6 cellular contexts compared by ENCODE assay signal in genomic region chr22:20131856-20132685, GRCh38. TPM values are rescaled to one million over a fixed set of nuclear protein-coding genes. Genes with fewer than 3 reads are reported as not detected.
DNase-seq lines count a peak whose midpoint lies in the region; ATAC-seq and TF ChIP-seq lines count a peak whose summit lies in the region.

No MANE protein-coding gene starts in this region.

- ATAC-seq in GM18868 (IDR thresholded peaks at IDR 0.05; ENCODE audit: unreplicated experiment) (peak; percentile 11), left cardiac atrium (peak; percentile 1 to 5)

- H3K9ac ChIP-seq in SK-N-SH = peak overlapping the region; percentile 76

- 0% methylated on average over 2 of the region's 73 CpGs for WGBS in SK-N-SH (ENCODE audit: low lambda C conversion rate)
- WGBS in transverse colon (ENCODE audit: low coverage in 1 of 2), 2 donors = 3% methylated on average over 8 of the region's 73 CpGs; no CpG with 5 or more reads in 1 of the 2 donors

- H3K9me3 ChIP-seq in SK-N-SH = no peaks in the 10 kb centered on the region
- H3K9me3 ChIP-seq in transverse colon = no peaks in the 10 kb centered on the region

- DNase-seq in SK-N-SH = peak; percentile 85
- peak; percentile 64 for DNase-seq in left cardiac atrium
- peak; percentile 31 for DNase-seq in transverse colon
- DNase-seq in glomerular visceral epithelial cell (ENCODE audit: extremely low spot score) = no peak
- no peak for DNase-seq in hippocampal formation (lab: John Stamatoyannopoulos, UW)

- H3K27ac ChIP-seq in SK-N-SH (ENCODE audit: low read depth in 2 of 2, low read length in 1 of 2) (peak overlapping the region in 1 of 2 experiments; percentile 65; a peak in 2 of 4 replicates), transverse colon (peak overlapping the region; percentile 67 to 79 (median 74))

- TF ChIP-seq RAD21 in SK-N-SH (IDR thresholded peaks at IDR 0.05; ENCODE audit: low read length) = no peak

- intact Hi-C loops in left cardiac atrium (cut with DNase I) (no loop called here), transverse colon (cut with DNase I; ENCODE audit: low total_unique reads) (no loop called here)

- H3K36me3 ChIP-seq in SK-N-SH (replicated peaks in 1 of 2; ENCODE audit: control insufficient read depth in 1 of 2, insufficient read depth in 2 of 2, low read length in 1 of 2) = peaks cover 0 to 13% of the 10 kb centered on the region in 2 experiments
- no peaks in the 10 kb centered on the region for H3K36me3 ChIP-seq in transverse colon

- TF ChIP-seq CTCF in SK-N-SH (IDR thresholded peaks at IDR 0.05) (no peak), transverse colon (IDR thresholded peaks at IDR 0.05) (no peak)

- peak overlapping the region; percentile 89 for H3K4me2 ChIP-seq in SK-N-SH

- POLR2A ChIA-PET in SK-N-SH (lab: Yijun Ruan, JAX) = no interaction called here

- peaks cover 0 to 50% of the 10 kb centered on the region in 2 experiments; a peak in 1 of 4 replicates for H3K4me1 ChIP-seq in SK-N-SH (ENCODE audit: control insufficient read depth in 1 of 2, insufficient read depth in 2 of 2, low read depth in 1 of 2, low read length in 1 of 2)
- peaks cover 12 to 38% (median 19%) of the 10 kb centered on the region in 4 donors for H3K4me1 ChIP-seq in transverse colon

- peaks cover 13% of the 10 kb centered on the region for H3F3A ChIP-seq in SK-N-SH (replicated peaks; ENCODE audit: insufficient read depth)

- CTCF ChIA-PET in SK-N-SH (lab: Yijun Ruan, JAX) = no interaction called here

- H3K4me3 ChIP-seq in SK-N-SH (ENCODE audit: low read depth in 2 of 2, low read length in 1 of 2) (peak overlapping the region; percentile 78 to 95), transverse colon (peak overlapping the region; percentile 91 to 100 (median 99))

- no peaks in the 10 kb centered on the region for H3K27me3 ChIP-seq in SK-N-SH (ENCODE audit: insufficient read depth)
- H3K27me3 ChIP-seq in transverse colon = no peaks in the 10 kb centered on the region

- in situ Hi-C loops in transverse colon (cut with MboI; ENCODE audit: low pct_ligation_motif_present in 1 of 4, low pct_unique_long_range_greater_than_20kb in 1 of 4, low sequenced_read_pairs in 3 of 4) = no loop called here

- H3K9me2 ChIP-seq in SK-N-SH = no peaks in the 10 kb centered on the region

- H4K20me1 ChIP-seq in SK-N-SH (ENCODE audit: insufficient read depth) = peaks cover 41% of the 10 kb centered on the region

- peaks cover 53% of the 10 kb centered on the region for H3K79me2 ChIP-seq in SK-N-SH (ENCODE audit: insufficient read depth)

- TF ChIP-seq EP300 in SK-N-SH (IDR thresholded peaks at IDR 0.05; ENCODE audit: borderline replicate concordance in 1 of 2, low read depth in 1 of 2, low read length in 1 of 2) = no peak
- TF ChIP-seq EP300 in transverse colon (IDR thresholded peaks at IDR 0.05; ENCODE audit: low read depth) = no peak

- H2AFZ ChIP-seq in SK-N-SH (ENCODE audit: low read depth) = no peak overlapping the region

- TF ChIP-seq POLR2A in transverse colon (IDR thresholded peaks at IDR 0.05) = no peak

TF ChIP-seq in SK-N-SH, 30 proteins besides CTCF, POLR2A, EP300 and RAD21:
- no peak for TF ChIP-seq FOSL2 (IDR thresholded peaks at IDR 0.05; ENCODE audit: borderline replicate concordance, low read depth)
- TF ChIP-seq EZH2phosphoT487 (IDR thresholded peaks at IDR 0.05; ENCODE audit: borderline replicate concordance, low read depth) = no peak
- TF ChIP-seq, protein P1, sequence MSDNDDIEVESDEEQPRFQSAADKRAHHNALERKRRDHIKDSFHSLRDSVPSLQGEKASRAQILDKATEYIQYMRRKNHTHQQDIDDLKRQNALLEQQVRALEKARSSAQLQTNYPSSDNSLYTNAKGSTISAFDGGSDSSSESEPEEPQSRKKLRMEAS (IDR thresholded peaks at IDR 0.05; ENCODE audit: low read depth) = peak; percentile 77
- no peak for TF ChIP-seq SMC3 (IDR thresholded peaks at IDR 0.05; ENCODE audit: low read depth, low read length)
- TF ChIP-seq USF1 (IDR thresholded peaks at IDR 0.05; ENCODE audit: borderline replicate concordance, low read depth) = peak; percentile 24; the same call in 1 of the 2 replicates

RNA-seq across cellular contexts. Expression of gene ZDHHC8, which starts 0.5 kb away (rescaled TPM):
- polyA plus RNA-seq in SK-N-SH (2012; rRNA removed) = 36.5 and 65.3 TPM in 2 replicates
- polyA plus RNA-seq in SK-N-SH (2012; cell fraction: cytosol; rRNA removed) = 21.9 and 35.0 TPM in 2 replicates
- polyA plus RNA-seq in SK-N-SH (2012; cell fraction: nucleus; rRNA removed) = 436 and 508 TPM in 2 replicates
- 10 to 100 TPM; 48.3 to 48.9 TPM for total RNA-seq in left cardiac atrium
- 10 to 100 TPM; 14.7 to 56.5 (median 17.1) TPM for total RNA-seq in transverse colon

RNA-seq across cellular contexts. Expression of gene TRMT2A, which starts 15.0 kb away (rescaled TPM):
- 54.6 and 73.1 TPM in 2 replicates for polyA plus RNA-seq in SK-N-SH (2012; rRNA removed)
- 7.9 and 12.8 TPM in 2 replicates for polyA plus RNA-seq in SK-N-SH (2012; cell fraction: cytosol; rRNA removed)
- polyA plus RNA-seq in SK-N-SH (2012; cell fraction: nucleus; rRNA removed) = 409 and 434 TPM in 2 replicates
- total RNA-seq in left cardiac atrium (10 to 100 TPM; 26.7 to 29.3 TPM), transverse colon (10 to 100 TPM; 38.6 to 77.4 (median 46.5) TPM)

RNA-seq across cellular contexts. Expression of gene RANBP1, which starts 16.2 kb away (rescaled TPM):
- polyA plus RNA-seq in SK-N-SH (2012; rRNA removed) = 288 and 502 TPM in 2 replicates
- polyA plus RNA-seq in SK-N-SH (2012; cell fraction: cytosol; rRNA removed) = 421 and 483 TPM in 2 replicates
- 259 and 349 TPM in 2 replicates for polyA plus RNA-seq in SK-N-SH (2012; cell fraction: nucleus; rRNA removed)
- total RNA-seq in left cardiac atrium = 10 to 100 TPM; 38.3 to 50.4 TPM
- 100 to 1,000 TPM in 3 of 4 donors, 10 to 100 TPM in 1; 45.6 to 128 (median 106) TPM for total RNA-seq in transverse colon

RNA-seq across cellular contexts. Expression of gene CCDC188, which starts 18.8 kb away (rescaled TPM):
- polyA plus RNA-seq in SK-N-SH (2012; rRNA removed) = 21.1 and 24.0 TPM in 2 replicates
- 4.4 and 6.7 TPM in 2 replicates for polyA plus RNA-seq in SK-N-SH (2012; cell fraction: cytosol; rRNA removed)
- polyA plus RNA-seq in SK-N-SH (2012; cell fraction: nucleus; rRNA removed) = 141 and 175 TPM in 2 replicates
- total RNA-seq in left cardiac atrium (under 1 TPM; 0.44 to 0.62 TPM), transverse colon (under 1 TPM in 1 of 4 donors, not detected in 3; 0.41 TPM)

RNA-seq across cellular contexts. Expression of gene DGCR8, which starts 52.0 kb away (rescaled TPM):
- 23.9 and 26.5 TPM in 2 replicates for polyA plus RNA-seq in SK-N-SH (2012; rRNA removed)
- 15.0 and 15.8 TPM in 2 replicates for polyA plus RNA-seq in SK-N-SH (2012; cell fraction: cytosol; rRNA removed)
- 107 and 117 TPM in 2 replicates for polyA plus RNA-seq in SK-N-SH (2012; cell fraction: nucleus; rRNA removed)
- total RNA-seq in left cardiac atrium (10 to 100 TPM; 13.3 to 19.9 TPM), transverse colon (100 to 1,000 TPM in 1 of 4 donors, 10 to 100 TPM in 3; 34.3 to 182 (median 64.7) TPM)

Comparison
In these comparisons a context has a peak if more than half of its experiments do, and no peak if none do; other contexts are left out.
1. DNase-seq: peak in SK-N-SH (single experiment), left cardiac atrium (single experiment) and transverse colon (single experiment); none in glomerular visceral epithelial cell (single experiment) and hippocampal formation (0 of 2).